ENCODE assay signal across 7 cellular contexts in the genomic region with DNA sequence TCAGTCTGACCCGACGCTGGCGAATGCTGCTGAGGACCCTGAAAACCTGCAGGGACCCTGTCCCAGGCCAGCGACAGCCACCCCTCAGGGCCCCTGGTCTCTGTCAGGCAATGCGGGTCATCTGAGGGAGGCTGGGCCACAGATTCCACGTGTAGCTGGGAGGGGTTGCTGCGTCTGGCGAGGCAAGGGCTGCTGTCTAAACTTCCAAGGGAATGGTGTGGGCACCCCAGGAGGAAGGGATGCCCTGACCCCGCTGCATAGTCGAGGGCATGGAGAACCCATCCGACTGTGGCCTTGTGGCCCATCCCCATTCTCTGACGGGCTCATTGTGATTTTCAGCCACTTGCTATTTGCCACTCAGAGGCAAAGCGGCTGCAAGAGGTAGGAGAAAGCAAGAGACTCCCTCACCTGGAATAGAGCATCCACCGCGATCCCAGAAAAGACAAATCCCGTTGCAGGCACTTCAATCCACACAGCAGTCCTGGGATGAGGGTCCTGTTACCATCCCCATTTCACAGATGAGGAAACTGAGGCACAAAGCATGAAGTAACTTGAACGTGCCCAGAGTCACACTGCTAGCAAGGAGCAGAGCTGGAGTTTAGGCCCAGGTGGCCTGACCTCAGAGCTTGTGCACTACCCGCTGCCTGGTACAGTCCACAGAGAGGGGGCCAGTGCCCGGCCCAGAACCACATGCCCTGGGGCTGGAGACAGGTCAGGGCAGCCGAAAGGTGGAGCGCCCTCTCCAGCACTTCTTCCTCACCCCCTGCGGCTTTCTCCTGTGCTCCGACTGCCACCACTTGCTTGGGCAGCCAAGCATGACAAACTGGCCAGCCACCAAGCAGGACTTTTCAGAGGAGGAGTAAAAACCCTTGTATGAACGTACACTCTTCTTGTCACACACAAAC.
DNase-seq lines count a peak whose midpoint lies in the region; ATAC-seq and TF ChIP-seq lines count a peak whose summit lies in the region.

No MANE protein-coding gene starts in this region.

- H3K4me1 Mint-ChIP-seq in stimulated activated naive B cell treated with anti-CD40 and anti-IgM and Interleukin-4, amounts not matched to agents 10 μg/mL and 1 μg/mL and 100 μg/mL, for 72 hours = peaks cover 71 to 94% of the 10 kb centered on the region in 2 donors

- peak overlapping the region; percentile 96 for H3K27ac Mint-ChIP-seq in stimulated activated naive B cell treated with anti-CD40 and anti-IgM and Interleukin-4, amounts not matched to agents 10 μg/mL and 1 μg/mL and 100 μg/mL, for 72 hours

- peak overlapping the region; percentile 66 to 92 (median 76) for H3K27ac ChIP-seq in Peyer's patch
- peak overlapping the region; percentile 55 for H3K27ac ChIP-seq in fibroblast of lung (ENCODE audit: insufficient read depth, low read length)

- H3K36me3 ChIP-seq in Peyer's patch (no peaks in the 10 kb centered on the region), fibroblast of lung (ENCODE audit: control insufficient read depth, insufficient read depth, low read length) (peaks cover 41% of the 10 kb centered on the region), H7 (replicated peaks; ENCODE audit: control insufficient read depth, insufficient read depth, low read length) (no peaks in the 10 kb centered on the region)

- H3K4me3 ChIP-seq in Peyer's patch = no peak overlapping the region
- no peak overlapping the region for H3K4me3 ChIP-seq in fibroblast of lung (replicated peaks in 1 of 4; ENCODE audit: control extremely low read depth in 1 of 4, insufficient read depth in 1 of 4, low read depth in 3 of 4, low read length in 4 of 4)
- no peak overlapping the region for H3K4me3 ChIP-seq in H7 (ENCODE audit: insufficient read depth, low read depth, low read length)

- H3K4me1 ChIP-seq in Peyer's patch (peaks cover 8 to 80% (median 22%) of the 10 kb centered on the region in 4 donors), fibroblast of lung (ENCODE audit: control insufficient read depth, extremely low read depth, insufficient read depth, low read length) (peaks cover 60% of the 10 kb centered on the region)

- no peak overlapping the region for H2AFZ ChIP-seq in fibroblast of lung (ENCODE audit: low read length)

- ATAC-seq in stimulated activated naive B cell treated with anti-CD40 and anti-IgM and Interleukin-4, amounts not matched to agents 10 μg/mL and 1 μg/mL and 100 μg/mL, for 72 hours (replicated peaks) = no peak
- ATAC-seq in GM19328 (IDR thresholded peaks at IDR 0.05; ENCODE audit: unreplicated experiment) = no peak

- no peak overlapping the region for H3K9ac ChIP-seq in fibroblast of lung (ENCODE audit: insufficient read depth, low read length)

- peak overlapping the region; percentile 11 for H3K4me2 ChIP-seq in fibroblast of lung (ENCODE audit: extremely low read depth, insufficient read depth, low read length)

- H3K27me3 ChIP-seq in Peyer's patch (no peaks in the 10 kb centered on the region), fibroblast of lung (ENCODE audit: control insufficient read depth, insufficient read depth, low read length) (no peaks in the 10 kb centered on the region), H7 (ENCODE audit: control insufficient read depth, insufficient read depth, low read length) (no peaks in the 10 kb centered on the region)

- in situ Hi-C loops in GM13977 (cut with MboI; ENCODE audit: low pct_unique_long_range_greater_than_20kb, low sequenced_read_pairs, unreplicated experiment) = no loop called here

- no peaks in the 10 kb centered on the region for H3K9me3 ChIP-seq in Peyer's patch
- no peaks in the 10 kb centered on the region for H3K9me3 ChIP-seq in fibroblast of lung (ENCODE audit: control insufficient read depth, insufficient read depth, low read depth, low read length)

- TF ChIP-seq POLR2A in Peyer's patch (IDR thresholded peaks at IDR 0.05) = no peak

- H4K20me1 ChIP-seq in fibroblast of lung (ENCODE audit: control insufficient read depth, extremely low read depth, insufficient read depth, low read length) = peaks cover 3% of the 10 kb centered on the region

- DNase-seq in GM13977 (ENCODE audit: low spot score) (peak; percentile 31), Peyer's patch (peak in 1 of 3 donors; percentile 57), fibroblast of lung (ENCODE audit: low read depth in 2 of 2) (no peak), H7 (no peak), NOMO-1 treated with dmso at 0.1 percent for 144 hours (lab: John Stamatoyannopoulos, UW; ENCODE audit: unreplicated experiment) (no peak)
- no peak for DNase-seq in stimulated activated naive B cell treated with anti-CD40 and anti-IgM and Interleukin-4, amounts not matched to agents 10 μg/mL and 1 μg/mL and 100 μg/mL, for 72 hours

- H3K27me3 Mint-ChIP-seq in stimulated activated naive B cell treated with anti-CD40 and anti-IgM and Interleukin-4, amounts not matched to agents 10 μg/mL and 1 μg/mL and 100 μg/mL, for 72 hours = no peaks in the 10 kb centered on the region

- H3K9me3 Mint-ChIP-seq in stimulated activated naive B cell treated with anti-CD40 and anti-IgM and Interleukin-4, amounts not matched to agents 10 μg/mL and 1 μg/mL and 100 μg/mL, for 72 hours = peaks cover 0 to 1% of the 10 kb centered on the region in 2 donors

- peaks cover 64 to 90% of the 10 kb centered on the region in 2 donors for H3K36me3 Mint-ChIP-seq in stimulated activated naive B cell treated with anti-CD40 and anti-IgM and Interleukin-4, amounts not matched to agents 10 μg/mL and 1 μg/mL and 100 μg/mL, for 72 hours

- no peak overlapping the region for H3K4me3 Mint-ChIP-seq in stimulated activated naive B cell treated with anti-CD40 and anti-IgM and Interleukin-4, amounts not matched to agents 10 μg/mL and 1 μg/mL and 100 μg/mL, for 72 hours

- TF ChIP-seq CTCF in GM13977 (IDR thresholded peaks at IDR 0.05; ENCODE audit: extremely low read depth, insufficient read depth, missing control alignments) = no peak
- TF ChIP-seq CTCF in Peyer's patch (IDR thresholded peaks at IDR 0.05) = no peak
- TF ChIP-seq CTCF in fibroblast of lung (conservative IDR thresholded peaks at IDR 0.05 in 1 of 2, IDR thresholded peaks at IDR 0.05 in 1 of 2; ENCODE audit: low read depth in 1 of 2, low read length in 2 of 2) = no peak

- H3K79me2 ChIP-seq in fibroblast of lung (ENCODE audit: control insufficient read depth, insufficient read depth, low read length) = peaks cover 98% of the 10 kb centered on the region
